Comparison of ENCODE assay signal across 1 cellular context in genomic region chr11:79485694-79486093, GRCh38.
TF ChIP-seq lines count a peak whose summit lies in the region.

No MANE protein-coding gene starts in this region.

TF ChIP-seq in SK-N-SH treated with all-trans-retinoic acid at 6 μM for 48 hours, 23 proteins besides CTCF, POLR2A, EP300 and RAD21 (continued from another document):
- no peak for TF ChIP-seq POU6F1 (CRISPR knock-in tag; IDR thresholded peaks at IDR 0.05; ENCODE audit: borderline replicate concordance, low read depth)
- no peak for TF ChIP-seq ZFP30 (CRISPR knock-in tag; IDR thresholded peaks at IDR 0.05)
